In genomic region chr12:69239286-69239921, GRCh38 we compare ENCODE assay signal across 8 cellular contexts. TPM values are rescaled to one million over a fixed set of nuclear protein-coding genes. Genes with fewer than 3 reads are reported as not detected.
DNase-seq lines count a peak whose midpoint lies in the region; ATAC-seq and TF ChIP-seq lines count a peak whose summit lies in the region.

Gene CPSF6 (plus strand): TSS chr12:69239569. CDS start chr12:69239647, 78 bp downstream.

- peak; percentile 87 for ATAC-seq in GM19395 (IDR thresholded peaks at IDR 0.05; ENCODE audit: unreplicated experiment)
- ATAC-seq in HG03558 (IDR thresholded peaks at IDR 0.05; ENCODE audit: extremely low read depth, unreplicated experiment): peak; percentile 75
- ATAC-seq in left lobe of liver: peak; percentile 98

- no peak for TF ChIP-seq CTCF in CD14-positive monocyte (IDR thresholded peaks at IDR 0.05)

- peak within 1 kb of the TSS; percentile 88 to 98 (median 95) for H3K27ac Mint-ChIP-seq in CD14-positive monocyte

- no peaks in the 10 kb centered on the region for H3K9me3 Mint-ChIP-seq in CD14-positive monocyte

- DNase-seq in CD14-positive monocyte (ENCODE audit: low spot score) (peak; percentile 95), NCI-H748 (lab: John Stamatoyannopoulos, UW; ENCODE audit: unreplicated experiment) (peak; percentile 97), cortex of kidney (lab: John Stamatoyannopoulos, UW) (peak; percentile 12), left lobe of liver (ENCODE audit: low spot score) (peak; percentile 97)
- DNase-seq in activated CD4-positive, alpha-beta T cell treated with anti-CD3 and anti-CD28 coated beads, Interleukin-2, amount 50 U/mL, for 1 hour: peak; percentile 97
- peak; percentile 97 to 98 for DNase-seq in stimulated activated CD4-positive, alpha-beta T cell treated with anti-CD3 and anti-CD28 coated beads, Interleukin-2, amount 100 ng/mL, for 24 hours

- peaks cover 2 to 4% of the 10 kb centered on the region in 2 donors for H3K36me3 Mint-ChIP-seq in CD14-positive monocyte

- H3K27me3 Mint-ChIP-seq in CD14-positive monocyte (ENCODE audit: low read depth in 3 of 3): peaks cover 0 to 2% (median 2%) of the 10 kb centered on the region in 3 donors

- intact Hi-C loops in CD14-positive monocyte (cut with micrococcal nuclease): no loop called here

- H3K4me3 Mint-ChIP-seq in CD14-positive monocyte: peak within 1 kb of the TSS; percentile 95 to 97

- peaks cover 35% of the 10 kb centered on the region for H3K4me1 Mint-ChIP-seq in CD14-positive monocyte

RNA-seq across cellular contexts. Expression of gene CPSF6, which starts in this region (rescaled TPM):
- 10 to 100 TPM; 35.4 to 38.0 TPM for polyA plus RNA-seq in CD14-positive monocyte
- 17.8 TPM for total RNA-seq in left lobe of liver

Comparison
In these comparisons a context has a peak if more than half of its experiments do, and no peak if none do; other contexts are left out.
1. Peak in every context shown above with its lines: DNase-seq and ATAC-seq.
2. DNase-seq: peak in every context shown above with its lines; median percentile 98 in stimulated activated CD4-positive, alpha-beta T cell treated with anti-CD3 and anti-CD28 coated beads, Interleukin-2, amount 100 ng/mL, for 24 hours; 97 in NCI-H748; 97 in activated CD4-positive, alpha-beta T cell treated with anti-CD3 and anti-CD28 coated beads, Interleukin-2, amount 50 U/mL, for 1 hour; 97 in left lobe of liver; 95 in CD14-positive monocyte; 12 in cortex of kidney.